Comparison of ENCODE assay signal across 9 cellular contexts in genomic region chr6:5626727-5627426, GRCh38.
DNase-seq lines count a peak whose midpoint lies in the region; ATAC-seq, FAIRE-seq and TF ChIP-seq lines count a peak whose summit lies in the region.
"Had no signal": no experiment of that assay in that cellular context is flagged by ENCODE, and none has a peak within 500 bp of the region (broad histone marks: within the 10 kb centered on the region; RNA-seq: fewer than 3 reads in every experiment).

No MANE protein-coding gene starts in this region.

- peak overlapping the region; percentile 31 to 34 for H3K4me3 Mint-ChIP-seq in effector memory CD8-positive, alpha-beta T cell

- H3K9me3 Mint-ChIP-seq in effector memory CD8-positive, alpha-beta T cell, result no peaks in the 10 kb centered on the region

- TF ChIP-seq EP300 in HepG2 (IDR thresholded peaks at IDR 0.05; ENCODE audit: low read depth in 2 of 2, low read length in 2 of 2) (no peak), HepG2 (CRISPR knock-in tag; IDR thresholded peaks at IDR 0.05; ENCODE audit: borderline replicate concordance) (no peak)

- no peak overlapping the region for H3K27ac ChIP-seq in HepG2 (ENCODE audit: extremely low read length, insufficient read depth, low read length)

- H3K4me1 Mint-ChIP-seq in effector memory CD8-positive, alpha-beta T cell (ENCODE audit: low read depth in 2 of 2), result peaks cover 23 to 33% of the 10 kb centered on the region in 2 donors

- no peak for TF ChIP-seq POLR2A in HepG2 (IDR thresholded peaks at IDR 0.05; ENCODE audit: insufficient read depth in 1 of 2, low read depth in 2 of 2, low read length in 2 of 2)
- no peak for TF ChIP-seq POLR2A in GM18505 (IDR thresholded peaks at IDR 0.05; ENCODE audit: borderline replicate concordance, extremely low read depth, insufficient read depth, insufficient read length)

- TF ChIP-seq RAD21 in HepG2 (CRISPR knock-in tag; IDR thresholded peaks at IDR 0.05), result no peak

- no peaks in the 10 kb centered on the region for H3K27me3 Mint-ChIP-seq in effector memory CD8-positive, alpha-beta T cell

- CTCF ChIA-PET in HepG2 (lab: Yijun Ruan, JAX; ENCODE audit: low intra/inter-chr PET ratio, low total read pairs), result no interaction called here

- TF ChIP-seq CTCF in HepG2 (CRISPR knock-in tag; IDR thresholded peaks at IDR 0.05), result no peak

- ATAC-seq in GM18858 (IDR thresholded peaks at IDR 0.05; ENCODE audit: unreplicated experiment) (peak; percentile 91), GM21526 (IDR thresholded peaks at IDR 0.05; ENCODE audit: low FRiP score, unreplicated experiment) (peak; percentile 74), HG03442 (IDR thresholded peaks at IDR 0.05; ENCODE audit: unreplicated experiment) (peak; percentile 69), HepG2 (no peak), GM18505 (IDR thresholded peaks at IDR 0.05; ENCODE audit: unreplicated experiment) (no peak)
- ATAC-seq in effector memory CD8-positive, alpha-beta T cell (replicated peaks), result peak; percentile 84

- H3K36me3 ChIP-seq in HepG2 (replicated peaks in 1 of 2; ENCODE audit: control insufficient read depth in 1 of 2, insufficient read depth in 2 of 2, low read length in 2 of 2), result no peaks in the 10 kb centered on the region

- no peak overlapping the region for H2AFZ ChIP-seq in HepG2 (ENCODE audit: low read length)

- H3K4me2 ChIP-seq in HepG2 (ENCODE audit: low read depth, low read length), result no peak overlapping the region

- DNase-seq in effector memory CD8-positive, alpha-beta T cell, result peak in 1 of 3 experiments; percentile 8
- DNase-seq in HepG2 (ENCODE audit: low spot score) (no peak), NCI-H69 (lab: John Stamatoyannopoulos, UW) (no peak), DMS153 treated with DMSO at 0.1 percent for 48 hours (lab: John Stamatoyannopoulos, UW; ENCODE audit: unreplicated experiment) (no peak)
- DNase-seq: MV-4-11 had no signal

- no peak overlapping the region for H3K9ac ChIP-seq in HepG2 (ENCODE audit: insufficient read depth, low read depth, low read length)

- H3K9me3 ChIP-seq in HepG2 (ENCODE audit: low read length), result no peaks in the 10 kb centered on the region

- H3K4me3 ChIP-seq in HepG2 (replicated peaks in 1 of 3; ENCODE audit: insufficient read depth in 1 of 3, low read depth in 2 of 3, low read length in 3 of 3), result no peak overlapping the region

- peak overlapping the region; percentile 80 to 87 for H3K27ac Mint-ChIP-seq in effector memory CD8-positive, alpha-beta T cell

- BruUV-seq in HepG2 (replicated peaks; lab: Mats Ljungman, UMichigan), result no TSS peak

- 92% methylated on average over 7 of the region's 7 CpGs for WGBS in HepG2 (ENCODE audit: low lambda C conversion rate)

- FAIRE-seq in HepG2 (lab: Jason Lieb, UNC), result no peak

- in situ Hi-C loops in HepG2 (cut with HindIII; ENCODE audit: extremely low pct_ligation_motif_present, low pct_unique_long_range_greater_than_20kb), result no loop called here

- intact Hi-C loops in HepG2 (cut with micrococcal nuclease; ENCODE audit: unreplicated experiment), result no loop called here

- H3K4me1 ChIP-seq in HepG2 (ENCODE audit: insufficient read depth, low read length), result no peaks in the 10 kb centered on the region

- peaks cover 8% of the 10 kb centered on the region for H3K36me3 Mint-ChIP-seq in effector memory CD8-positive, alpha-beta T cell (ENCODE audit: insufficient read depth)

- POLR2A ChIA-PET in HepG2 (lab: Yijun Ruan, JAX), result no interaction called here

- H4K20me1 ChIP-seq in HepG2 (ENCODE audit: insufficient read depth, low read length), result no peaks in the 10 kb centered on the region

- H3K27me3 ChIP-seq in HepG2 (ENCODE audit: control insufficient read depth in 1 of 2, insufficient read depth in 2 of 2, low read length in 2 of 2), result no peaks in the 10 kb centered on the region

- H3K79me2 ChIP-seq in HepG2 (ENCODE audit: insufficient read depth, low read length), result no peaks in the 10 kb centered on the region

TF ChIP-seq in HepG2, 621 proteins besides CTCF, POLR2A, EP300 and RAD21:
- TF ChIP-seq RAD51 (IDR thresholded peaks at IDR 0.05; ENCODE audit: borderline replicate concordance) (no peak), CENPX (CRISPR knock-in tag; IDR thresholded peaks at IDR 0.05) (no peak), MAZ (IDR thresholded peaks at IDR 0.05; ENCODE audit: borderline replicate concordance, low read depth, low read length) (no peak), MAZ (CRISPR knock-in tag; IDR thresholded peaks at IDR 0.05; ENCODE audit: low read depth) (no peak), CSRNP1 (CRISPR knock-in tag; IDR thresholded peaks at IDR 0.05) (no peak)

Comparison
In these comparisons a context has a peak if more than half of its experiments do, and no peak if none do; other contexts are left out.
1. ATAC-seq: peak in GM18858 (single experiment), GM21526 (single experiment), HG03442 (single experiment) and effector memory CD8-positive, alpha-beta T cell (single experiment); none in HepG2 (single experiment) and GM18505 (single experiment).